Comparison of ENCODE assay signal across 19 cellular contexts in the genomic region with DNA sequence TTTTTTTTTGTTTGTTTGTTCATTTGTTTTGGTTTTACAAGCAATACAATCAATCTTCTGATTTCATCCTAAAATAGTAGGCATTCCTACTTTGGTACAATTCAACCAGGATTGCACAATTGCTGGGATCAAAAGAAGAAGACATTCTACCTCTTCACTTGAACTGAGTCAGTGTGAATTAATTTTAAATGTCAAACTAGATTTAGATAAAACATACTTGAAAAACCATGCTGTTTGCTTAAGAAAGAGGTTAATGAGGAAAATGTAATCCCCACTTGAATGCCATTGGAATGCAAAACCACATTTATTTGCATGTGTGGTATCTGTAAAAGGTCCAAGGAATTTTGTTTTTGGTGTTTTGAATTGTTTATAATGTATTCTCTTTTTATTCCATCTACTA. TPM values are rescaled to one million over a fixed set of nuclear protein-coding genes. Genes with fewer than 3 reads are reported as not detected.
DNase-seq lines count a peak whose midpoint lies in the region; ATAC-seq and TF ChIP-seq lines count a peak whose summit lies in the region.
"Had no signal": no experiment of that assay in that cellular context is flagged by ENCODE, and none has a peak within 500 bp of the region (broad histone marks: within the 10 kb centered on the region; RNA-seq: fewer than 3 reads in every experiment).

No MANE protein-coding gene starts in this region.

- H3K4me1 Mint-ChIP-seq in activated CD8-positive, alpha-beta memory T cell treated with anti-CD3 and anti-CD28 coated beads, Interleukin-2, amount 10 ng/mL, durations not matched to agents 7 days and 5 days, result peaks cover 13% of the 10 kb centered on the region

- H3K9me3 Mint-ChIP-seq in activated CD8-positive, alpha-beta memory T cell treated with anti-CD3 and anti-CD28 coated beads, Interleukin-2, amount 10 ng/mL, durations not matched to agents 7 days and 5 days (ENCODE audit: low read depth), result no peaks in the 10 kb centered on the region
- H3K9me3 Mint-ChIP-seq: activated naive CD4-positive, alpha-beta T cell treated with anti-CD3 and anti-CD28 coated beads, Interleukin-2, amount 10 ng/mL, durations not matched to agents 7 days and 5 days had no signal

- DNase-seq in EL (peak; percentile 75), M059J (ENCODE audit: low read depth) (peak; percentile 80), dedifferentiated amniotic fluid mesenchymal stem cell (ENCODE audit: extremely low spot score) (peak; percentile 85), omental fat pad (ENCODE audit: low spot score) (no peak), hippocampal formation (lab: John Stamatoyannopoulos, UW) (no peak)
- no peak for DNase-seq in activated CD8-positive, alpha-beta memory T cell treated with anti-CD3 and anti-CD28 coated beads, Interleukin-2, amount 10 ng/mL, durations not matched to agents 7 days and 5 days
- DNase-seq: activated CD4-positive, CD25-positive, alpha-beta regulatory T cell; activated CD8-positive, alpha-beta memory T cell treated with anti-CD3 and anti-CD28 coated beads, Interleukin-2, amount 50 U/mL, for 4 hours; activated naive CD4-positive, alpha-beta T cell treated with anti-CD3 and anti-CD28 coated beads, Interleukin-2, amount 10 ng/mL, durations not matched to agents 7 days and 5 days; caudate nucleus; GDM1; heart left ventricle; NCI-H1417 treated with DMSO at 0.1 percent for 48 hours; posterior cingulate gyrus; T-helper 1 cell had no signal

- no peak overlapping the region for H3K4me3 Mint-ChIP-seq in activated CD8-positive, alpha-beta memory T cell treated with anti-CD3 and anti-CD28 coated beads, Interleukin-2, amount 10 ng/mL, durations not matched to agents 7 days and 5 days
- H3K4me3 Mint-ChIP-seq: activated naive CD4-positive, alpha-beta T cell treated with anti-CD3 and anti-CD28 coated beads, Interleukin-2, amount 10 ng/mL, durations not matched to agents 7 days and 5 days had no signal

- H3K36me3 Mint-ChIP-seq in activated CD8-positive, alpha-beta memory T cell treated with anti-CD3 and anti-CD28 coated beads, Interleukin-2, amount 10 ng/mL, durations not matched to agents 7 days and 5 days, result no peaks in the 10 kb centered on the region
- H3K36me3 Mint-ChIP-seq: activated naive CD4-positive, alpha-beta T cell treated with anti-CD3 and anti-CD28 coated beads, Interleukin-2, amount 10 ng/mL, durations not matched to agents 7 days and 5 days; CD14-positive monocyte had no signal

- ATAC-seq in omental fat pad (ENCODE audit: low FRiP score), result peak; percentile 57
- ATAC-seq in GM21423 (IDR thresholded peaks at IDR 0.05; ENCODE audit: unreplicated experiment), result no peak
- ATAC-seq in GM21381 (IDR thresholded peaks at IDR 0.05; ENCODE audit: unreplicated experiment), result no peak
- ATAC-seq in activated CD8-positive, alpha-beta memory T cell treated with anti-CD3 and anti-CD28 coated beads, Interleukin-2, amount 10 ng/mL, durations not matched to agents 7 days and 5 days, result no peak
- ATAC-seq: heart left ventricle had no signal

- no peak for TF ChIP-seq CTCF in omental fat pad (IDR thresholded peaks at IDR 0.05)

- peaks cover 6% of the 10 kb centered on the region for H3K27me3 Mint-ChIP-seq in activated CD8-positive, alpha-beta memory T cell treated with anti-CD3 and anti-CD28 coated beads, Interleukin-2, amount 10 ng/mL, durations not matched to agents 7 days and 5 days

- CTCF ChIA-PET in activated CD8-positive, alpha-beta memory T cell treated with anti-CD3 and anti-CD28 coated beads, Interleukin-2, amount 10 ng/mL, durations not matched to agents 7 days and 5 days (lab: Charles Lee), result interaction anchor here (1.1 kb wide), 1 partner anchor 69 kb away, joined by 4 read pairs; no protein-coding TSS in a partner anchor

- no peak overlapping the region for H3K27ac Mint-ChIP-seq in activated CD8-positive, alpha-beta memory T cell treated with anti-CD3 and anti-CD28 coated beads, Interleukin-2, amount 10 ng/mL, durations not matched to agents 7 days and 5 days
- H3K27ac Mint-ChIP-seq: activated naive CD4-positive, alpha-beta T cell treated with anti-CD3 and anti-CD28 coated beads, Interleukin-2, amount 10 ng/mL, durations not matched to agents 7 days and 5 days had no signal

RNA-seq across cellular contexts. Expression of a gene that starts 40.5 kb away (rescaled TPM):
- not detected in 2 replicates for total RNA-seq in M059J (2014; rRNA removed; shearing (Covaris generic))
- 10 to 100 TPM in 3 of 4 donors, 1 to 10 TPM in 1; 4.2 to 29.2 (median 12.3) TPM for total RNA-seq in omental fat pad
- not detected for total RNA-seq in activated CD8-positive, alpha-beta memory T cell treated with anti-CD3 and anti-CD28 coated beads, Interleukin-2, amount 10 ng/mL, durations not matched to agents 7 days and 5 days
- total RNA-seq: kidney epithelial cell had no signal

Comparison
In these comparisons a context has a peak if more than half of its experiments do, and no peak if none do; other contexts are left out.
1. DNase-seq: peak in EL (single experiment), M059J (single experiment) and dedifferentiated amniotic fluid mesenchymal stem cell (single experiment); none in omental fat pad (single experiment), hippocampal formation (0 of 2) and activated CD8-positive, alpha-beta memory T cell treated with anti-CD3 and anti-CD28 coated beads, Interleukin-2, amount 10 ng/mL, durations not matched to agents 7 days and 5 days (single experiment).